20 cellular contexts compared by ENCODE assay signal in the genomic region with DNA sequence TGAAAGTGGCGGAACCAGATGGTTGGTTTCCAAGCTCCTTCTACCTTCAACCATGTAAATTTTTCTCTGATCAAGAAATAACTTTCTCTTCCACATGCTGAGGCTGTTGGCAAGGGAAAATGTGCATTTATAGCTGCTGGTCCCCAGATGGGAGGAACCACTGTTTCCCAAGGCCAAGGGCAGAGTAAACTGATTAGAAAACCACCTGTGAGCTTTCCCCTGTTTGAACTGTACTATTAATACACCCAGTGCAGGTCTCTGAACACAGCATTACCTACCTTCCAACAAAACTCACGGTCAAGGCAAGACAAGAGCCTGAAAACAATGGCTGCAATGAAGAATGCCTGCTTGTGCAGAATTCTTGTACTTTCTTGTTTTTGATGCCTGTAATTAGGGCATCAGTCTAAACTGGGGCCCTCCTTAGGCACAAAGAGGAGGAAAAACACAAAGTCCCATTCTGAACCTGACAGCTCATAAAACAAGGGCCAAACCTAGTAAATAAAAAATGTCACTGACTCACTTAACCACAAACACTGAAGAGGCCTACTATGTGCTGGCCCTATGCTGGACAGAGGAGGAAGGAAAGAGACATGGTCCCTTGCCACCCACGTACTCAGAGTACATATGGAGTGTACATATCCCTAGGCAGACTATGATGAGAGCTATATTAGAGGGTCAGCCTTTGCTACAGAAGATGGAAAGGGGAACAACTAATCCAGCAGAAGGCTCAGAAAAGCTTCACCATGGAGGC. TPM values are rescaled to one million over a fixed set of nuclear protein-coding genes. Genes with fewer than 3 reads are reported as not detected.
DNase-seq lines count a peak whose midpoint lies in the region; ATAC-seq, FAIRE-seq and TF ChIP-seq lines count a peak whose summit lies in the region.
"Had no signal": no experiment of that assay in that cellular context is flagged by ENCODE, and none has a peak within 500 bp of the region (broad histone marks: within the 10 kb centered on the region; RNA-seq: fewer than 3 reads in every experiment).

No MANE protein-coding gene starts in this region.

- no peak for TF ChIP-seq RAD21 in HepG2 (CRISPR knock-in tag; IDR thresholded peaks at IDR 0.05)

- no peak overlapping the region for H3K27ac ChIP-seq in HepG2 (ENCODE audit: extremely low read length, insufficient read depth, low read length)
- H3K27ac ChIP-seq in right lobe of liver = no peak overlapping the region
- H3K27ac ChIP-seq: ascending aorta, PC-9, SJCRH30 had no signal

- in situ Hi-C loops in HepG2 (cut with HindIII; ENCODE audit: extremely low pct_ligation_motif_present, low pct_unique_long_range_greater_than_20kb) = no loop called here
- in situ Hi-C loops in ACHN (cut with HindIII; ENCODE audit: low pct_ligation_motif_present, low pct_unique_long_range_greater_than_20kb, low sequenced_read_pairs) = no loop called here

- peaks cover 18% of the 10 kb centered on the region for H3K4me1 Mint-ChIP-seq in WTC11
- peaks cover 66 to 96% of the 10 kb centered on the region in 2 donors for H3K4me1 Mint-ChIP-seq in immature natural killer cell
- H3K4me1 Mint-ChIP-seq in type B pancreatic cell (ENCODE audit: unreplicated experiment) = peaks cover 25% of the 10 kb centered on the region

- H3K9me3 Mint-ChIP-seq in WTC11 = no peaks in the 10 kb centered on the region
- H3K9me3 Mint-ChIP-seq in immature natural killer cell = no peaks in the 10 kb centered on the region
- H3K9me3 Mint-ChIP-seq in type B pancreatic cell = no peaks in the 10 kb centered on the region

- no peak for TF ChIP-seq POLR2A in HepG2 (IDR thresholded peaks at IDR 0.05; ENCODE audit: insufficient read depth in 1 of 2, low read depth in 2 of 2, low read length in 2 of 2)
- no peak for TF ChIP-seq POLR2A in right lobe of liver (IDR thresholded peaks at IDR 0.05)

- DNase-seq in HepG2 (ENCODE audit: low spot score) = no peak
- DNase-seq in right lobe of liver = no peak
- no peak for DNase-seq in WTC11 (ENCODE audit: low spot score)
- DNase-seq in immature natural killer cell = no peak
- DNase-seq in type B pancreatic cell (ENCODE audit: extremely low spot score, unreplicated experiment) = no peak
- DNase-seq in MV-4-11 (lab: John Stamatoyannopoulos, UW) = no peak
- no peak for DNase-seq in ACHN
- DNase-seq: activated CD4-positive, alpha-beta T cell treated with anti-CD3 and anti-CD28 coated beads for 4 hours; GDM1; islet precursor cell; Kasumi-1; NCI-H1105; NCI-H82; PC-9; SJCRH30 had no signal

- no peak overlapping the region for H3K4me2 ChIP-seq in HepG2 (ENCODE audit: low read depth, low read length)
- H3K4me2 ChIP-seq: PC-9 had no signal

- TF ChIP-seq EP300 in HepG2 (IDR thresholded peaks at IDR 0.05; ENCODE audit: low read depth in 2 of 2, low read length in 2 of 2) (no peak), HepG2 (CRISPR knock-in tag; IDR thresholded peaks at IDR 0.05; ENCODE audit: borderline replicate concordance) (no peak)

- FAIRE-seq in HepG2 (lab: Jason Lieb, UNC) = no peak
- FAIRE-seq: GM12891 had no signal

- H3K4me1 ChIP-seq in HepG2 (ENCODE audit: insufficient read depth, low read length) (peaks cover 44% of the 10 kb centered on the region), right lobe of liver (peaks cover 0 to 14% (median 2%) of the 10 kb centered on the region in 4 donors)
- H3K4me1 ChIP-seq: SJCRH30 had no signal

- CTCF ChIA-PET in HepG2 (lab: Yijun Ruan, JAX; ENCODE audit: low intra/inter-chr PET ratio, low total read pairs) (no interaction called here), WTC11 (lab: Charles Lee) (no interaction called here)

- H3K27me3 ChIP-seq in HepG2 (ENCODE audit: control insufficient read depth in 1 of 2, insufficient read depth in 2 of 2, low read length in 2 of 2) = no peaks in the 10 kb centered on the region
- no peaks in the 10 kb centered on the region for H3K27me3 ChIP-seq in right lobe of liver
- H3K27me3 ChIP-seq: ascending aorta, SJCRH30 had no signal

- no peak overlapping the region for H3K27ac Mint-ChIP-seq in WTC11
- peak overlapping the region in 3 of 6 donors; percentile 54 to 76 (median 59) for H3K27ac Mint-ChIP-seq in immature natural killer cell
- no peak overlapping the region for H3K27ac Mint-ChIP-seq in type B pancreatic cell

- H3K9me3 ChIP-seq in HepG2 (ENCODE audit: low read length) (no peaks in the 10 kb centered on the region), right lobe of liver (no peaks in the 10 kb centered on the region)
- H3K9me3 ChIP-seq: ascending aorta, SJCRH30 had no signal

- 0 out of 2 replicates have a peak overlapping the region, but pooled peaks have one; percentile 5 for H3K4me3 Mint-ChIP-seq in WTC11
- peak overlapping the region; percentile 1 to 71 (median 5) for H3K4me3 Mint-ChIP-seq in immature natural killer cell
- H3K4me3 Mint-ChIP-seq in type B pancreatic cell = peak overlapping the region; percentile 67

- H3K79me2 ChIP-seq in HepG2 (ENCODE audit: insufficient read depth, low read length) = peaks cover 7% of the 10 kb centered on the region

- H3K27me3 Mint-ChIP-seq in WTC11 (ENCODE audit: low read depth) (no peaks in the 10 kb centered on the region), immature natural killer cell (ENCODE audit: low read depth in 3 of 3) (peaks cover 2 to 10% (median 4%) of the 10 kb centered on the region in 3 donors), type B pancreatic cell (no peaks in the 10 kb centered on the region)

- H2AFZ ChIP-seq in HepG2 (ENCODE audit: low read length) = no peak overlapping the region
- H2AFZ ChIP-seq: PC-9 had no signal

- POLR2A ChIA-PET in HepG2 (lab: Yijun Ruan, JAX) = no interaction called here
- POLR2A ChIA-PET in WTC11 (lab: Charles Lee) = no interaction called here

- TF ChIP-seq CTCF in HepG2 (CRISPR knock-in tag; IDR thresholded peaks at IDR 0.05) = no peak
- no peak for TF ChIP-seq CTCF in right lobe of liver (IDR thresholded peaks at IDR 0.05)
- TF ChIP-seq CTCF in WTC11 (IDR thresholded peaks at IDR 0.05) = no peak
- TF ChIP-seq CTCF in type B pancreatic cell (conservative IDR thresholded peaks at IDR 0.05) = no peak

- WGBS in HepG2 (ENCODE audit: low lambda C conversion rate) = 80% methylated on average over 3 of the region's 3 CpGs
- WGBS in right lobe of liver (ENCODE audit: insufficient coverage, low coverage, low lambda C conversion rate, missing lambda C conversion rate) = 88% methylated on average over 3 of the region's 3 CpGs

- H3K4me3 ChIP-seq in HepG2 (replicated peaks in 1 of 3; ENCODE audit: insufficient read depth in 1 of 3, low read depth in 2 of 3, low read length in 3 of 3) = no peak overlapping the region
- no peak overlapping the region for H3K4me3 ChIP-seq in right lobe of liver
- H3K4me3 ChIP-seq: ascending aorta, PC-9, SJCRH30 had no signal

- no peaks in the 10 kb centered on the region; a peak in 1 of 5 replicates for H3K36me3 ChIP-seq in HepG2 (replicated peaks in 1 of 2; ENCODE audit: control insufficient read depth in 1 of 2, insufficient read depth in 2 of 2, low read length in 2 of 2)
- no peaks in the 10 kb centered on the region for H3K36me3 ChIP-seq in right lobe of liver
- H3K36me3 ChIP-seq: ascending aorta, SJCRH30 had no signal

- no peaks in the 10 kb centered on the region for H4K20me1 ChIP-seq in HepG2 (ENCODE audit: insufficient read depth, low read length)

- ATAC-seq in HepG2 (no peak), right lobe of liver (no peak), WTC11 (no peak), HG02852 (IDR thresholded peaks at IDR 0.05; ENCODE audit: unreplicated experiment) (no peak)

- BruUV-seq in HepG2 (replicated peaks; lab: Mats Ljungman, UMichigan) = no TSS peak

- H3K9ac ChIP-seq in HepG2 (ENCODE audit: insufficient read depth, low read depth, low read length) = no peak overlapping the region

- intact Hi-C loops in HepG2 (cut with micrococcal nuclease; ENCODE audit: unreplicated experiment) (loop anchor here (5.0 kb wide), 1 partner anchor 126 kb away; no protein-coding TSS in a partner anchor), right lobe of liver (cut with DNase I) (no loop called here)

- no peaks in the 10 kb centered on the region for H3K36me3 Mint-ChIP-seq in WTC11
- peaks cover 6 to 10% (median 7%) of the 10 kb centered on the region in 3 donors for H3K36me3 Mint-ChIP-seq in immature natural killer cell
- H3K36me3 Mint-ChIP-seq in type B pancreatic cell = no peaks in the 10 kb centered on the region

RNA-seq across cellular contexts. Expression of gene MKNK1, which starts 2.6 kb away (rescaled TPM):
- total RNA-seq in HepG2 (2016; rRNA removed; fragmentation: Illumina TruSeq; extraction: Trizol) (14.7 and 18.5 TPM in 2 replicates), right lobe of liver (10 to 100 TPM; 17.5 to 27.2 (median 20.8) TPM), WTC11 (2021) (17.5 to 18.6 TPM (median 18.0 TPM) in 3 replicates), type B pancreatic cell (ENCODE audit: low replicate concordance) (29.4 and 39.7 TPM in 2 replicates)
- 10.5 and 13.8 TPM in 2 replicates for total RNA-seq in HepG2 (2016; cell fraction: cytosol; rRNA removed; fragmentation: Illumina TruSeq; extraction: Trizol; ENCODE audit: low read depth)
- total RNA-seq in HepG2 (2016; cell fraction: insoluble cytoplasmic fraction; rRNA removed; fragmentation: Illumina TruSeq; extraction: Trizol) = 14.4 and 19.1 TPM in 2 replicates
- 13.7 and 15.8 TPM in 2 replicates for total RNA-seq in HepG2 (2016; cell fraction: membrane; rRNA removed; fragmentation: Illumina TruSeq; extraction: Trizol)
- total RNA-seq in HepG2 (2016; cell fraction: nucleus; rRNA removed; fragmentation: Illumina TruSeq; extraction: Trizol) = 21.2 and 21.4 TPM in 2 replicates
- polyA plus RNA-seq in HepG2 (2011; rRNA removed) (24.1 and 25.6 TPM in 2 replicates), immature natural killer cell (10 to 100 TPM; 23.2 to 35.7 (median 27.6) TPM)
- polyA plus RNA-seq in HepG2 (2011; cell fraction: cytosol; rRNA removed) = 16.8 and 17.9 TPM in 2 replicates
- polyA plus RNA-seq in HepG2 (2011; cell fraction: nucleus; rRNA removed) = 84.8 and 85.6 TPM in 2 replicates
- polyA plus RNA-seq in HepG2 (2012) = 16.8 and 18.6 TPM in 2 replicates
- polyA plus RNA-seq in HepG2 (2016; cell fraction: cytosol; fragmentation: Illumina TruSeq; extraction: Trizol; ENCODE audit: low read depth) = 16.7 and 21.4 TPM in 2 replicates
- polyA plus RNA-seq in HepG2 (2016; cell fraction: insoluble cytoplasmic fraction; fragmentation: Illumina TruSeq; extraction: Trizol; ENCODE audit: low read depth) = 20.0 and 23.4 TPM in 2 replicates
- 14.8 and 17.5 TPM in 2 replicates for polyA plus RNA-seq in HepG2 (2016; cell fraction: membrane; fragmentation: Illumina TruSeq; extraction: Trizol; ENCODE audit: low read depth)
- polyA plus RNA-seq in HepG2 (2016; cell fraction: nucleus; fragmentation: Illumina TruSeq; extraction: Trizol; ENCODE audit: insufficient read depth, low read depth) = 65.1 and 68.0 TPM in 2 replicates
- 29.1 and 38.2 TPM in 2 replicates for polyA minus RNA-seq in HepG2 (2011; rRNA and poly(A)+ RNA removed; ENCODE audit: low replicate concordance)
- polyA minus RNA-seq in HepG2 (2011; cell fraction: cytosol; rRNA and poly(A)+ RNA removed) = 10.8 and 13.0 TPM in 2 replicates
- polyA minus RNA-seq in HepG2 (2011; cell fraction: nucleus; rRNA and poly(A)+ RNA removed) = 36.7 and 41.2 TPM in 2 replicates

RNA-seq across cellular contexts. Expression of gene MOB3C, which starts 15.2 kb away (rescaled TPM):
- 3.1 and 3.5 TPM in 2 replicates for total RNA-seq in HepG2 (2016; rRNA removed; fragmentation: Illumina TruSeq; extraction: Trizol)
- total RNA-seq in HepG2 (2016; cell fraction: cytosol; rRNA removed; fragmentation: Illumina TruSeq; extraction: Trizol; ENCODE audit: low read depth) = 0.79 and 1.5 TPM in 2 replicates
- total RNA-seq in HepG2 (2016; cell fraction: insoluble cytoplasmic fraction; rRNA removed; fragmentation: Illumina TruSeq; extraction: Trizol) = 3.4 and 3.8 TPM in 2 replicates
- total RNA-seq in HepG2 (2016; cell fraction: membrane; rRNA removed; fragmentation: Illumina TruSeq; extraction: Trizol) = 3.4 and 3.6 TPM in 2 replicates
- total RNA-seq in HepG2 (2016; cell fraction: nucleus; rRNA removed; fragmentation: Illumina TruSeq; extraction: Trizol) = 2.9 TPM in 2 replicates
- 4.1 and 6.8 TPM in 2 replicates for polyA plus RNA-seq in HepG2 (2011; rRNA removed)
- 3.7 and 4.9 TPM in 2 replicates for polyA plus RNA-seq in HepG2 (2011; cell fraction: cytosol; rRNA removed)
- polyA plus RNA-seq in HepG2 (2011; cell fraction: nucleus; rRNA removed) = 10.1 and 10.6 TPM in 2 replicates
- polyA plus RNA-seq in HepG2 (2012) = 2.3 and 2.7 TPM in 2 replicates
- 1.1 TPM in 2 replicates for polyA plus RNA-seq in HepG2 (2016; cell fraction: cytosol; fragmentation: Illumina TruSeq; extraction: Trizol; ENCODE audit: low read depth)
- 2.9 and 3.1 TPM in 2 replicates for polyA plus RNA-seq in HepG2 (2016; cell fraction: insoluble cytoplasmic fraction; fragmentation: Illumina TruSeq; extraction: Trizol; ENCODE audit: low read depth)
- polyA plus RNA-seq in HepG2 (2016; cell fraction: membrane; fragmentation: Illumina TruSeq; extraction: Trizol; ENCODE audit: low read depth) = 2.2 and 2.4 TPM in 2 replicates
- 3.5 and 4.0 TPM in 2 replicates for polyA plus RNA-seq in HepG2 (2016; cell fraction: nucleus; fragmentation: Illumina TruSeq; extraction: Trizol; ENCODE audit: insufficient read depth, low read depth)
- 6.7 and 10.0 TPM in 2 replicates for polyA minus RNA-seq in HepG2 (2011; rRNA and poly(A)+ RNA removed; ENCODE audit: low replicate concordance)
- polyA minus RNA-seq in HepG2 (2011; cell fraction: cytosol; rRNA and poly(A)+ RNA removed) = 1.6 and 1.7 TPM in 2 replicates
- 5.7 and 7.6 TPM in 2 replicates for polyA minus RNA-seq in HepG2 (2011; cell fraction: nucleus; rRNA and poly(A)+ RNA removed)
- total RNA-seq in right lobe of liver = 1 to 10 TPM; 2.6 to 6.3 (median 5.7) TPM
- total RNA-seq in WTC11 (2021) = 3.1 to 4.0 TPM (median 3.4 TPM) in 3 replicates
- 10 to 100 TPM in 1 of 3 donors, 1 to 10 TPM in 2; 5.5 to 14.6 (median 6.8) TPM for polyA plus RNA-seq in immature natural killer cell
- 5.7 and 6.8 TPM in 2 replicates for total RNA-seq in type B pancreatic cell (ENCODE audit: low replicate concordance)

RNA-seq across cellular contexts. Expression of gene KNCN, which starts 50.0 kb away (rescaled TPM):
- total RNA-seq in HepG2 (2016; rRNA removed; fragmentation: Illumina TruSeq; extraction: Trizol) (not detected in 2 replicates), right lobe of liver (not detected), WTC11 (2021) (not detected in 3 replicates), type B pancreatic cell (ENCODE audit: low replicate concordance) (not detected in 2 replicates)
- total RNA-seq in HepG2 (2016; cell fraction: cytosol; rRNA removed; fragmentation: Illumina TruSeq; extraction: Trizol; ENCODE audit: low read depth) = not detected in 2 replicates
- total RNA-seq in HepG2 (2016; cell fraction: insoluble cytoplasmic fraction; rRNA removed; fragmentation: Illumina TruSeq; extraction: Trizol) = not detected in 2 replicates
- total RNA-seq in HepG2 (2016; cell fraction: membrane; rRNA removed; fragmentation: Illumina TruSeq; extraction: Trizol) = not detected in 2 replicates
- not detected in 2 replicates for total RNA-seq in HepG2 (2016; cell fraction: nucleus; rRNA removed; fragmentation: Illumina TruSeq; extraction: Trizol)
- polyA plus RNA-seq in HepG2 (2011; rRNA removed) (not detected in 2 replicates), immature natural killer cell (not detected)
- polyA plus RNA-seq in HepG2 (2011; cell fraction: cytosol; rRNA removed) = not detected in 2 replicates
- not detected in 2 replicates for polyA plus RNA-seq in HepG2 (2011; cell fraction: nucleus; rRNA removed)
- polyA plus RNA-seq in HepG2 (2012) = not detected in 2 replicates
- not detected in 2 replicates for polyA plus RNA-seq in HepG2 (2016; cell fraction: cytosol; fragmentation: Illumina TruSeq; extraction: Trizol; ENCODE audit: low read depth)
- not detected in 2 replicates for polyA plus RNA-seq in HepG2 (2016; cell fraction: insoluble cytoplasmic fraction; fragmentation: Illumina TruSeq; extraction: Trizol; ENCODE audit: low read depth)
- polyA plus RNA-seq in HepG2 (2016; cell fraction: membrane; fragmentation: Illumina TruSeq; extraction: Trizol; ENCODE audit: low read depth) = not detected in 2 replicates
- not detected in 2 replicates for polyA plus RNA-seq in HepG2 (2016; cell fraction: nucleus; fragmentation: Illumina TruSeq; extraction: Trizol; ENCODE audit: insufficient read depth, low read depth)
- polyA minus RNA-seq in HepG2 (2011; rRNA and poly(A)+ RNA removed; ENCODE audit: low replicate concordance) = not detected in 2 replicates
- not detected in 2 replicates for polyA minus RNA-seq in HepG2 (2011; cell fraction: cytosol; rRNA and poly(A)+ RNA removed)
- not detected in 2 replicates for polyA minus RNA-seq in HepG2 (2011; cell fraction: nucleus; rRNA and poly(A)+ RNA removed)
- total RNA-seq: ascending aorta, PC-9, temporal lobe had no signal
- polyA plus RNA-seq: neural cell had no signal

Comparison
In these comparisons a context has a peak if more than half of its experiments do, and no peak if none do; other contexts are left out.
1. H3K4me3 Mint-ChIP-seq: peak in every context shown above with its lines; median percentile 67 in type B pancreatic cell; 5 in WTC11; 5 in immature natural killer cell.